ENCODE assay signal across 1 cellular context in genomic region chr22:40751250-40751649, GRCh38.
TF ChIP-seq lines count a peak whose summit lies in the region.

No MANE protein-coding gene starts in this region.

TF ChIP-seq in GM23338, 12 proteins besides CTCF, POLR2A, EP300 and RAD21 (continued from another document):
- TF ChIP-seq, protein P1, sequence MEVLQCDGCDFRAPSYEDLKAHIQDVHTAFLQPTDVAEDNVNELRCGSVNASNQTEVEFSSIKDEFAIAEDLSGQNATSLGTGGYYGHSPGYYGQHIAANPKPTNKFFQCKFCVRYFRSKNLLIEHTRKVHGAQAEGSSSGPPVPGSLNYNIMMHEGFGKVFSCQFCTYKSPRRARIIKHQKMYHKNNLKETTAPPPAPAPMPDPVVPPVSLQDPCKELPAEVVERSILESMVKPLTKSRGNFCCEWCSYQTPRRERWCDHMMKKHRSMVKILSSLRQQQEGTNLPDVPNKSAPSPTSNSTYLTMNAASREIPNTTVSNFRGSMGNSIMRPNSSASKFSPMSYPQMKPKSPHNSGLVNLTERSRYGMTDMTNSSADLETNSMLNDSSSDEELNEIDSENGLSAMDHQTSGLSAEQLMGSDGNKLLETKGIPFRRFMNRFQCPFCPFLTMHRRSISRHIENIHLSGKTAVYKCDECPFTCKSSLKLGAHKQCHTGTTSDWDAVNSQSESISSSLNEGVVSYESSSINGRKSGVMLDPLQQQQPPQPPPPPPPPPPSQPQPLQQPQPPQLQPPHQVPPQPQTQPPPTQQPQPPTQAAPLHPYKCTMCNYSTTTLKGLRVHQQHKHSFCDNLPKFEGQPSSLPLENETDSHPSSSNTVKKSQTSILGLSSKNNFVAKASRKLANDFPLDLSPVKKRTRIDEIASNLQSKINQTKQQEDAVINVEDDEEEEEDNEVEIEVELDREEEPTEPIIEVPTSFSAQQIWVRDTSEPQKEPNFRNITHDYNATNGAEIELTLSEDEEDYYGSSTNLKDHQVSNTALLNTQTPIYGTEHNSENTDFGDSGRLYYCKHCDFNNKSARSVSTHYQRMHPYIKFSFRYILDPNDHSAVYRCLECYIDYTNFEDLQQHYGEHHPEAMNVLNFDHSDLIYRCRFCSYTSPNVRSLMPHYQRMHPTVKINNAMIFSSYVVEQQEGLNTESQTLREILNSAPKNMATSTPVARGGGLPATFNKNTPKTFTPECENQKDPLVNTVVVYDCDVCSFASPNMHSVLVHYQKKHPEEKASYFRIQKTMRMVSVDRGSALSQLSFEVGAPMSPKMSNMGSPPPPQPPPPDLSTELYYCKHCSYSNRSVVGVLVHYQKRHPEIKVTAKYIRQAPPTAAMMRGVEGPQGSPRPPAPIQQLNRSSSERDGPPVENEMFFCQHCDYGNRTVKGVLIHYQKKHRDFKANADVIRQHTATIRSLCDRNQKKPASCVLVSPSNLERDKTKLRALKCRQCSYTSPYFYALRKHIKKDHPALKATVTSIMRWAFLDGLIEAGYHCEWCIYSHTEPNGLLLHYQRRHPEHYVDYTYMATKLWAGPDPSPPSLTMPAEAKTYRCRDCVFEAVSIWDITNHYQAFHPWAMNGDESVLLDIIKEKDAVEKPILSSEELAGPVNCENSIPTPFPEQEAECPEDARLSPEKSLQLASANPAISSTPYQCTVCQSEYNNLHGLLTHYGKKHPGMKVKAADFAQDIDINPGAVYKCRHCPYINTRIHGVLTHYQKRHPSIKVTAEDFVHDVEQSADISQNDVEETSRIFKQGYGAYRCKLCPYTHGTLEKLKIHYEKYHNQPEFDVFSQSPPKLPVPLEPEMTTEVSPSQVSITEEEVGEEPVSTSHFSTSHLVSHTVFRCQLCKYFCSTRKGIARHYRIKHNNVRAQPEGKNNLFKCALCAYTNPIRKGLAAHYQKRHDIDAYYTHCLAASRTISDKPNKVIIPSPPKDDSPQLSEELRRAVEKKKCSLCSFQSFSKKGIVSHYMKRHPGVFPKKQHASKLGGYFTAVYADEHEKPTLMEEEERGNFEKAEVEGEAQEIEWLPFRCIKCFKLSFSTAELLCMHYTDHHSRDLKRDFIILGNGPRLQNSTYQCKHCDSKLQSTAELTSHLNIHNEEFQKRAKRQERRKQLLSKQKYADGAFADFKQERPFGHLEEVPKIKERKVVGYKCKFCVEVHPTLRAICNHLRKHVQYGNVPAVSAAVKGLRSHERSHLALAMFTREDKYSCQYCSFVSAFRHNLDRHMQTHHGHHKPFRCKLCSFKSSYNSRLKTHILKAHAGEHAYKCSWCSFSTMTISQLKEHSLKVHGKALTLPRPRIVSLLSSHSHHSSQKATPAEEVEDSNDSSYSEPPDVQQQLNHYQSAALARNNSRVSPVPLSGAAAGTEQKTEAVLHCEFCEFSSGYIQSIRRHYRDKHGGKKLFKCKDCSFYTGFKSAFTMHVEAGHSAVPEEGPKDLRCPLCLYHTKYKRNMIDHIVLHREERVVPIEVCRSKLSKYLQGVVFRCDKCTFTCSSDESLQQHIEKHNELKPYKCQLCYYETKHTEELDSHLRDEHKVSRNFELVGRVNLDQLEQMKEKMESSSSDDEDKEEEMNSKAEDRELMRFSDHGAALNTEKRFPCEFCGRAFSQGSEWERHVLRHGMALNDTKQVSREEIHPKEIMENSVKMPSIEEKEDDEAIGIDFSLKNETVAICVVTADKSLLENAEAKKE (CRISPR knock-in tag; IDR thresholded peaks at IDR 0.05): no peak
- TF ChIP-seq EZH2 (IDR thresholded peaks at IDR 0.05; ENCODE audit: low read depth, unreplicated experiment) (no peak), ZNF114 (CRISPR knock-in tag; IDR thresholded peaks at IDR 0.05) (no peak), EZH2phosphoT487 (IDR thresholded peaks at IDR 0.05; ENCODE audit: unreplicated experiment) (no peak), POLR2AphosphoS5 (IDR thresholded peaks at IDR 0.05; ENCODE audit: low read depth) (no peak), NANOG (IDR thresholded peaks at IDR 0.05; ENCODE audit: borderline replicate concordance) (no peak)
